Comparison of ENCODE assay signal across 19 cellular contexts in genomic region chr2:219565130-219566080, GRCh38. TPM values are rescaled to one million over a fixed set of nuclear protein-coding genes. Genes with fewer than 3 reads are reported as not detected.
DNase-seq lines count a peak whose midpoint lies in the region; TF ChIP-seq lines count a peak whose summit lies in the region.
"Had no signal": no experiment of that assay in that cellular context is flagged by ENCODE, and none has a peak within 500 bp of the region (broad histone marks: within the 10 kb centered on the region; RNA-seq: fewer than 3 reads in every experiment).

No MANE protein-coding gene starts in this region.

- H3K9me3 Mint-ChIP-seq in endodermal cell, result no peaks in the 10 kb centered on the region
- H3K9me3 Mint-ChIP-seq: CD4-positive, alpha-beta T cell; T-cell had no signal

- H3K9ac ChIP-seq in HUES48 (ENCODE audit: low read depth, low read length), result peak overlapping the region; percentile 63
- no peak overlapping the region for H3K9ac ChIP-seq in endodermal cell (ENCODE audit: extremely low read depth, low read length, poor library complexity, severe bottlenecking)

- no peaks in the 10 kb centered on the region for H3K9me3 ChIP-seq in HUES48 (ENCODE audit: control insufficient read depth, insufficient read depth, low read length)
- no peaks in the 10 kb centered on the region for H3K9me3 ChIP-seq in endodermal cell (ENCODE audit: control insufficient read depth, low read length)
- H3K9me3 ChIP-seq in spleen, result no peaks in the 10 kb centered on the region
- no peaks in the 10 kb centered on the region for H3K9me3 ChIP-seq in WERI-Rb-1 (ENCODE audit: severe bottlenecking)
- H3K9me3 ChIP-seq: BE2C had no signal

- TF ChIP-seq POLR2A in spleen (IDR thresholded peaks at IDR 0.05), result no peak

- peak overlapping the region; percentile 10 for H3K4me3 Mint-ChIP-seq in endodermal cell
- H3K4me3 Mint-ChIP-seq: CD4-positive, alpha-beta T cell; T-cell had no signal

- DNase-seq in endodermal cell (peak; percentile 87), iPS-NIHi7 (ENCODE audit: extremely low spot score) (peak; percentile 69), spleen (peak; percentile 70), WERI-Rb-1 (no peak), NCI-H2029 (lab: John Stamatoyannopoulos, UW) (no peak), Ammon's horn (ENCODE audit: low spot score) (no peak)
- DNase-seq: BE2C; CD4-positive, alpha-beta T cell; KG1; NCI-H1417 treated with DMSO at 0.1 percent for 48 hours; NCI-H1930; NCI-H2171; NCI-H446; NCI-H69; NK-92 treated with Interleukin-12 subunit alpha and Interleukin-12 subunit beta, amount 100 ng/mL, for 24 hours; PC-3; T-cell had no signal

- peaks cover 69% of the 10 kb centered on the region for H3K36me3 Mint-ChIP-seq in endodermal cell (ENCODE audit: low read depth)
- H3K36me3 Mint-ChIP-seq: T-cell had no signal

- H3K4me3 ChIP-seq in HUES48 (ENCODE audit: low read depth, low read length), result peak overlapping the region; percentile 33
- no peak overlapping the region for H3K4me3 ChIP-seq in endodermal cell (ENCODE audit: low read length)
- H3K4me3 ChIP-seq in spleen, result no peak overlapping the region
- no peak overlapping the region for H3K4me3 ChIP-seq in WERI-Rb-1 (ENCODE audit: low read depth, low read length)

- H3K36me3 ChIP-seq in HUES48 (ENCODE audit: control insufficient read depth, insufficient read depth, low read length) (peaks cover 39% of the 10 kb centered on the region), endodermal cell (ENCODE audit: control insufficient read depth, insufficient read depth, low read length) (peaks cover 13% of the 10 kb centered on the region), spleen (peaks cover 0 to 12% (median 0%) of the 10 kb centered on the region in 6 donors), WERI-Rb-1 (peaks cover 45% of the 10 kb centered on the region)

- TF ChIP-seq CTCF in endodermal cell (conservative IDR thresholded peaks at IDR 0.05), result no peak
- no peak for TF ChIP-seq CTCF in spleen (IDR thresholded peaks at IDR 0.05 in 8 of 11, conservative IDR thresholded peaks at IDR 0.05 in 3 of 11)
- TF ChIP-seq CTCF in WERI-Rb-1 (IDR thresholded peaks at IDR 0.05; ENCODE audit: low read depth, low read length), result no peak

- H3K27me3 ChIP-seq in HUES48 (ENCODE audit: control insufficient read depth, insufficient read depth, low read length), result peaks cover 6% of the 10 kb centered on the region; the same call in 1 of the 2 replicates
- no peaks in the 10 kb centered on the region for H3K27me3 ChIP-seq in endodermal cell (ENCODE audit: control insufficient read depth, insufficient read depth, low read length, poor library complexity, severe bottlenecking)
- peaks cover 0 to 22% (median 9%) of the 10 kb centered on the region in 7 donors for H3K27me3 ChIP-seq in spleen (replicated peaks in 1 of 7)
- H3K27me3 ChIP-seq in WERI-Rb-1 (ENCODE audit: insufficient read depth, low read depth, severe bottlenecking), result no peaks in the 10 kb centered on the region
- H3K27me3 ChIP-seq: BE2C had no signal

- peaks cover 2% of the 10 kb centered on the region for H3K27me3 Mint-ChIP-seq in endodermal cell (ENCODE audit: insufficient read depth)

- H3K4me1 Mint-ChIP-seq in endodermal cell, result peaks cover 48% of the 10 kb centered on the region

- peak overlapping the region; percentile 92 for H3K27ac Mint-ChIP-seq in endodermal cell
- H3K27ac Mint-ChIP-seq: CD4-positive, alpha-beta T cell had no signal

- intact Hi-C loops in spleen (cut with DNase I; ENCODE audit: low total_unique reads), result no loop called here

- 72 to 79% methylated on average over 17 to 21 of the region's 21 CpGs for WGBS in endodermal cell (ENCODE audit: insufficient coverage in 1 of 2, insufficient read length in 1 of 2), 2 experiments
- WGBS in spleen, 5 donors, result 82 to 89% (median 86%) methylated on average over 21 of the region's 21 CpGs

- H3K27ac ChIP-seq in HUES48 (ENCODE audit: low read depth, low read length), result peak overlapping the region; percentile 93
- no peak overlapping the region for H3K27ac ChIP-seq in endodermal cell (ENCODE audit: low read depth, low read length)
- H3K27ac ChIP-seq in spleen, result no peak overlapping the region
- no peak overlapping the region for H3K27ac ChIP-seq in WERI-Rb-1
- H3K27ac ChIP-seq: HL-60 had no signal

- H3K4me1 ChIP-seq in HUES48 (ENCODE audit: control insufficient read depth, insufficient read depth, low read length) (peaks cover 47% of the 10 kb centered on the region), endodermal cell (ENCODE audit: control insufficient read depth, insufficient read depth, low read length) (peaks cover 3% of the 10 kb centered on the region), spleen (peaks cover 0 to 10% (median 8%) of the 10 kb centered on the region in 6 donors)

RNA-seq across cellular contexts. Expression of gene OBSL1, which starts 5.9 kb away (rescaled TPM):
- 100 to 1,000 TPM; 156 to 162 TPM for total RNA-seq in endodermal cell
- 93.4 TPM for polyA plus RNA-seq in endodermal cell (2013, experiment 1 of 2)
- polyA plus RNA-seq in endodermal cell (2013, experiment 2 of 2), result 95.4 TPM
- 10 to 100 TPM; 26.7 to 51.6 (median 31.1) TPM for total RNA-seq in spleen
- polyA plus RNA-seq in spleen, result 10 to 100 TPM; 15.9 to 32.0 (median 27.6) TPM

RNA-seq across cellular contexts. Expression of gene INHA, which starts 6.7 kb away (rescaled TPM):
- 1 to 10 TPM in 1 of 2 donors, under 1 TPM in 1; 0.48 to 1.5 TPM for total RNA-seq in endodermal cell
- 0.61 TPM for polyA plus RNA-seq in endodermal cell (2013, experiment 1 of 2)
- polyA plus RNA-seq in endodermal cell (2013, experiment 2 of 2), result 0.75 TPM
- total RNA-seq in spleen, result under 1 TPM in 1 of 7 donors, not detected in 6; 0.46 TPM
- under 1 TPM; 0.08 to 0.46 (median 0.16) TPM for polyA plus RNA-seq in spleen
- total RNA-seq: CD4-positive, alpha-beta T cell had no signal

RNA-seq across cellular contexts. Expression of gene TMEM198, which starts 21.6 kb away (rescaled TPM):
- total RNA-seq in endodermal cell (1 to 10 TPM; 2.6 to 3.9 TPM), spleen (1 to 10 TPM in 5 of 7 donors, under 1 TPM in 2; 0.39 to 2.8 (median 1.1) TPM)
- polyA plus RNA-seq in endodermal cell (2013, experiment 1 of 2), result 9.6 TPM
- polyA plus RNA-seq in endodermal cell (2013, experiment 2 of 2), result 5.3 TPM
- polyA plus RNA-seq in spleen, result 1 to 10 TPM; 1.1 to 2.1 (median 1.5) TPM

RNA-seq across cellular contexts. Expression of gene CHPF, which starts 21.8 kb away (rescaled TPM):
- total RNA-seq in endodermal cell, result 10 to 100 TPM; 51.2 to 54.0 TPM
- polyA plus RNA-seq in endodermal cell (2013, experiment 1 of 2), result 26.1 TPM
- 31.2 TPM for polyA plus RNA-seq in endodermal cell (2013, experiment 2 of 2)
- total RNA-seq in spleen, result 10 to 100 TPM in 6 of 7 donors, 1 to 10 TPM in 1; 8.9 to 26.2 (median 15.4) TPM
- 1 to 10 TPM; 2.8 to 8.9 (median 4.8) TPM for polyA plus RNA-seq in spleen

RNA-seq across cellular contexts. Expression of gene STK11IP, which starts 32.3 kb away (rescaled TPM):
- total RNA-seq in endodermal cell (10 to 100 TPM; 27.3 to 31.1 TPM), spleen (10 to 100 TPM; 25.8 to 57.0 (median 35.9) TPM)
- polyA plus RNA-seq in endodermal cell (2013, experiment 1 of 2), result 36.2 TPM
- 29.6 TPM for polyA plus RNA-seq in endodermal cell (2013, experiment 2 of 2)
- 10 to 100 TPM; 15.8 to 40.8 (median 40.3) TPM for polyA plus RNA-seq in spleen

Comparison
In these comparisons a context has a peak if more than half of its experiments do, and no peak if none do; other contexts are left out.
1. DNase-seq: peak in endodermal cell (single experiment), iPS-NIHi7 (single experiment) and spleen (single experiment); none in WERI-Rb-1 (single experiment), NCI-H2029 (single experiment) and Ammon's horn (single experiment).